In the genomic region with DNA sequence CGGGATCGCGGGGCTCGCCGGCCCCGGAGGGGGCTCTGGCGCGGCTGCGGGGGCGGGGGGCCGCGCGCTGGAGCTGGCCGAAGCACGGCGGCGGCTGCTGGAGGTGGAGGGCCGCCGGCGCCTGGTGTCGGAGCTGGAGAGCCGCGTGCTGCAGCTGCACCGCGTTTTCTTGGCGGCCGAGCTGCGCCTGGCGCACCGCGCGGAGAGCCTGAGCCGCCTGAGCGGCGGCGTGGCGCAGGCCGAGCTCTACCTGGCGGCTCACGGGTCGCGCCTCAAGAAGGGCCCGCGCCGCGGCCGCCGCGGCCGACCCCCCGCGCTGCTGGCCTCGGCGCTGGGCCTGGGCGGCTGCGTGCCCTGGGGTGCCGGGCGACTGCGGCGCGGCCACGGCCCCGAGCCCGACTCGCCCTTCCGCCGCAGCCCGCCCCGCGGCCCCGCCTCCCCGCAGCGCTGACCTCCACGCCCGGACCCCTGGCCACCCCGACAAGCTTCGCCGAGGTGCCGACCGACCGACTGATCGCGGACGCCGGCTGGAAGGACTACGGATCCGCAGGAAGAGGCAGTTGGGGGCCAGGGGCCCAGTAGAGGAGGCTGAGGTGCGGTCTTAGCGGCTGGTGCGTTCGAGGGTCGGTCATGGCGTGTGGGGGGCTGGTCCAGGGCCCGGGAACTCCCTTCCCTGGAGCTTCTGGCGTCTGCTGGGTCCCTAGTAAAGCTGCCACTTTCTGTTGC, we compare ENCODE assay signal across 8 cellular contexts. TPM values are rescaled to one million over a fixed set of nuclear protein-coding genes. Genes with fewer than 3 reads are reported as not detected.
DNase-seq lines count a peak whose midpoint lies in the region; ATAC-seq lines count a peak whose summit lies in the region.

No MANE protein-coding gene starts in this region.

- H3K36me3 Mint-ChIP-seq in activated T-helper 2 cell treated with anti-CD3 and anti-CD28 coated beads, Interferon-gamma antibody, Interleukin-2, Interleukin-4, amounts not matched to agents 10 μg/mL and 5 μg/mL and 100 μg/mL, durations not matched to agents 14 hours and 24 hours and 36 hours (ENCODE audit: low read depth) = no peaks in the 10 kb centered on the region

- H3K27me3 ChIP-seq in right cardiac atrium (ENCODE audit: control insufficient read depth, insufficient read depth) (no peaks in the 10 kb centered on the region), skeletal muscle tissue (ENCODE audit: control insufficient read depth in 3 of 3, insufficient read depth in 3 of 3, low read length in 3 of 3) (peaks cover 37 to 44% (median 43%) of the 10 kb centered on the region in 3 donors)

- peak overlapping the region in 2 of 3 donors; percentile 45 to 62 for H3K9ac ChIP-seq in skeletal muscle tissue (ENCODE audit: low read depth in 1 of 3, low read length in 3 of 3)

- DNase-seq in activated T-helper 2 cell treated with anti-CD3 and anti-CD28 coated beads, Interferon-gamma antibody, Interleukin-2, Interleukin-4, amounts not matched to agents 10 μg/mL and 5 μg/mL and 100 μg/mL, durations not matched to agents 14 hours and 24 hours and 36 hours (ENCODE audit: low spot score) = peak; percentile 29
- DNase-seq in right cardiac atrium (peak in 2 of 3 donors; percentile 68 to 76), iPS-NIHi7 (ENCODE audit: extremely low spot score) (no peak), NCI-H510A treated with DMSO at 0.1 percent for 48 hours (lab: John Stamatoyannopoulos, UW) (no peak)

- peak overlapping the region; percentile 21 for H3K27ac ChIP-seq in right cardiac atrium (ENCODE audit: low read length)
- H3K27ac ChIP-seq in skeletal muscle tissue (ENCODE audit: low read depth, low read length) = no peak overlapping the region

- ATAC-seq in HG03521 (IDR thresholded peaks at IDR 0.05; ENCODE audit: unreplicated experiment) (peak; percentile 22), right cardiac atrium (no peak), HG03175 (IDR thresholded peaks at IDR 0.05; ENCODE audit: unreplicated experiment) (no peak)

- H3K4me3 ChIP-seq in GM08714 (ENCODE audit: low read length) = peak overlapping the region; percentile 53; the same call in 1 of the 2 replicates
- H3K4me3 ChIP-seq in right cardiac atrium (ENCODE audit: low read length) = peak overlapping the region; percentile 97
- H3K4me3 ChIP-seq in skeletal muscle tissue (ENCODE audit: low read length in 3 of 3) = peak overlapping the region; percentile 30 to 65 (median 51)

- H3K4me1 Mint-ChIP-seq in activated T-helper 2 cell treated with anti-CD3 and anti-CD28 coated beads, Interferon-gamma antibody, Interleukin-2, Interleukin-4, amounts not matched to agents 10 μg/mL and 5 μg/mL and 100 μg/mL, durations not matched to agents 14 hours and 24 hours and 36 hours (ENCODE audit: low read depth) = peaks cover 16% of the 10 kb centered on the region

- H3K4me1 ChIP-seq in right cardiac atrium (ENCODE audit: control insufficient read depth, insufficient read depth, low read length) (peaks cover 5% of the 10 kb centered on the region), skeletal muscle tissue (ENCODE audit: control insufficient read depth in 3 of 3, insufficient read depth in 3 of 3, low read length in 3 of 3) (peaks cover 18 to 26% (median 18%) of the 10 kb centered on the region in 3 donors)

- H3K27ac Mint-ChIP-seq in activated T-helper 2 cell treated with anti-CD3 and anti-CD28 coated beads, Interferon-gamma antibody, Interleukin-2, Interleukin-4, amounts not matched to agents 10 μg/mL and 5 μg/mL and 100 μg/mL, durations not matched to agents 14 hours and 24 hours and 36 hours = no peak overlapping the region

- WGBS in right cardiac atrium = 1% methylated on average over 95 of the region's 95 CpGs

- H3K9me3 ChIP-seq in right cardiac atrium (ENCODE audit: control insufficient read depth, low read length) (no peaks in the 10 kb centered on the region), skeletal muscle tissue (ENCODE audit: control insufficient read depth in 3 of 3, low read length in 3 of 3) (no peaks in the 10 kb centered on the region)

- H3K36me3 ChIP-seq in skeletal muscle tissue (ENCODE audit: control insufficient read depth in 3 of 3, insufficient read depth in 3 of 3, low read length in 3 of 3) = no peaks in the 10 kb centered on the region

- intact Hi-C loops in activated T-helper 2 cell treated with anti-CD3 and anti-CD28 coated beads, Interferon-gamma antibody, Interleukin-2, Interleukin-4, amounts not matched to agents 10 μg/mL and 5 μg/mL and 100 μg/mL, durations not matched to agents 14 hours and 24 hours and 36 hours (cut with micrococcal nuclease) = no loop called here
- intact Hi-C loops in right cardiac atrium (cut with DNase I) = loop anchor here in 2 of 4 donors (10.0 kb wide), 1 partner anchor 101 kb away; no protein-coding TSS in a partner anchor

- H3K4me3 Mint-ChIP-seq in activated T-helper 2 cell treated with anti-CD3 and anti-CD28 coated beads, Interferon-gamma antibody, Interleukin-2, Interleukin-4, amounts not matched to agents 10 μg/mL and 5 μg/mL and 100 μg/mL, durations not matched to agents 14 hours and 24 hours and 36 hours (ENCODE audit: low read depth) = peak overlapping the region; percentile 69

- no peaks in the 10 kb centered on the region for H3K9me3 Mint-ChIP-seq in activated T-helper 2 cell treated with anti-CD3 and anti-CD28 coated beads, Interferon-gamma antibody, Interleukin-2, Interleukin-4, amounts not matched to agents 10 μg/mL and 5 μg/mL and 100 μg/mL, durations not matched to agents 14 hours and 24 hours and 36 hours

- peaks cover 61% of the 10 kb centered on the region for H3K27me3 Mint-ChIP-seq in activated T-helper 2 cell treated with anti-CD3 and anti-CD28 coated beads, Interferon-gamma antibody, Interleukin-2, Interleukin-4, amounts not matched to agents 10 μg/mL and 5 μg/mL and 100 μg/mL, durations not matched to agents 14 hours and 24 hours and 36 hours (ENCODE audit: low read depth)

RNA-seq across cellular contexts. Expression of gene TRNP1, which starts 0.7 kb away (rescaled TPM):
- total RNA-seq in activated T-helper 2 cell treated with anti-CD3 and anti-CD28 coated beads, Interferon-gamma antibody, Interleukin-2, Interleukin-4, amounts not matched to agents 10 μg/mL and 5 μg/mL and 100 μg/mL, durations not matched to agents 14 hours and 24 hours and 36 hours = 0.85 and 0.89 TPM in 2 replicates
- total RNA-seq in right cardiac atrium (10 to 100 TPM; 45.9 to 52.4 (median 49.1) TPM), skeletal muscle tissue (under 0.01 TPM)
- polyA plus RNA-seq in right cardiac atrium = 64.6 TPM

RNA-seq across cellular contexts. Expression of gene TENT5B, which starts 18.5 kb away (rescaled TPM):
- total RNA-seq in activated T-helper 2 cell treated with anti-CD3 and anti-CD28 coated beads, Interferon-gamma antibody, Interleukin-2, Interleukin-4, amounts not matched to agents 10 μg/mL and 5 μg/mL and 100 μg/mL, durations not matched to agents 14 hours and 24 hours and 36 hours = 0.07 TPM in 1 of 2 replicates, not detected in the other
- total RNA-seq in right cardiac atrium (10 to 100 TPM; 27.5 to 32.4 (median 30.7) TPM), skeletal muscle tissue (1.0 TPM)
- polyA plus RNA-seq in right cardiac atrium = 28.6 TPM

RNA-seq across cellular contexts. Expression of gene KDF1, which starts 33.9 kb away (rescaled TPM):
- total RNA-seq in activated T-helper 2 cell treated with anti-CD3 and anti-CD28 coated beads, Interferon-gamma antibody, Interleukin-2, Interleukin-4, amounts not matched to agents 10 μg/mL and 5 μg/mL and 100 μg/mL, durations not matched to agents 14 hours and 24 hours and 36 hours = not detected in 2 replicates
- 1 to 10 TPM in 1 of 4 donors, under 1 TPM in 3; 0.19 to 1.2 (median 0.88) TPM for total RNA-seq in right cardiac atrium
- 0.54 TPM for polyA plus RNA-seq in right cardiac atrium
- not detected for total RNA-seq in skeletal muscle tissue

Comparison
In these comparisons a context has a peak if more than half of its experiments do, and no peak if none do; other contexts are left out.
1. DNase-seq: peak in activated T-helper 2 cell treated with anti-CD3 and anti-CD28 coated beads, Interferon-gamma antibody, Interleukin-2, Interleukin-4, amounts not matched to agents 10 μg/mL and 5 μg/mL and 100 μg/mL, durations not matched to agents 14 hours and 24 hours and 36 hours (single experiment) and right cardiac atrium (2 of 3); none in iPS-NIHi7 (single experiment) and NCI-H510A treated with DMSO at 0.1 percent for 48 hours (single experiment).
2. RNA of gene TRNP1, which starts 0.7 kb away (total RNA-seq): 45.9 to 52.4 TPM in right cardiac atrium; 0.85 to 0.89 TPM in activated T-helper 2 cell treated with anti-CD3 and anti-CD28 coated beads, Interferon-gamma antibody, Interleukin-2, Interleukin-4, amounts not matched to agents 10 μg/mL and 5 μg/mL and 100 μg/mL, durations not matched to agents 14 hours and 24 hours and 36 hours and under 0.01 TPM in skeletal muscle tissue (single experiment); every median in the first group is over 10 times any median in the second.
3. RNA of gene TENT5B, which starts 18.5 kb away (total RNA-seq): 27.5 to 32.4 TPM in right cardiac atrium; 1.0 TPM in skeletal muscle tissue (single experiment) and 0.07 TPM in activated T-helper 2 cell treated with anti-CD3 and anti-CD28 coated beads, Interferon-gamma antibody, Interleukin-2, Interleukin-4, amounts not matched to agents 10 μg/mL and 5 μg/mL and 100 μg/mL, durations not matched to agents 14 hours and 24 hours and 36 hours; every median in the first group is over 10 times any median in the second.
4. Peak in every context shown above with its lines, with median percentiles within 50 percentile points of each other: H3K4me3 ChIP-seq.